ENCODE assay signal across 8 cellular contexts in genomic region chr17:17591408-17592265, GRCh38. TPM values are rescaled to one million over a fixed set of nuclear protein-coding genes. Genes with fewer than 3 reads are reported as not detected.
A peak's percentile ranks its signal among the peaks of the same experiment; 100 is the strongest.
DNase-seq lines count a peak whose midpoint lies in the region; ATAC-seq and TF ChIP-seq lines count a peak whose summit lies in the region.

PEMT (minus strand) TSS chr17:17591708; CDS start chr17:17591626, 82 bp downstream.

- H3K4me1 ChIP-seq in prostate gland (replicated peaks) = no peaks in the 10 kb centered on the region
- H3K4me1 ChIP-seq in urinary bladder (ENCODE audit: insufficient read depth) = no peaks in the 10 kb centered on the region

- H3K36me3 ChIP-seq in prostate gland (no peaks in the 10 kb centered on the region), urinary bladder (ENCODE audit: insufficient read depth) (no peaks in the 10 kb centered on the region)

- peaks cover 2% of the 10 kb centered on the region for H3K36me3 Mint-ChIP-seq in T-helper 17 cell (ENCODE audit: low read depth)

- under 1% methylated on average over 68 of the region's 76 CpGs for WGBS in prostate gland
- WGBS in urinary bladder = under 1% methylated on average over 76 of the region's 76 CpGs

- H3K27me3 ChIP-seq in prostate gland (replicated peaks; ENCODE audit: insufficient read depth) = no peaks in the 10 kb centered on the region

- intact Hi-C loops in left ventricle myocardium superior (cut with micrococcal nuclease) (no loop called here), prostate gland (cut with DNase I) (no loop called here)

- no peaks in the 10 kb centered on the region for H3K9me3 ChIP-seq in T-helper 17 cell (ENCODE audit: control insufficient read depth, low read length, poor library complexity, severe bottlenecking)
- H3K9me3 ChIP-seq in prostate gland = no peaks in the 10 kb centered on the region

- ATAC-seq in HG02885 (IDR thresholded peaks at IDR 0.05; ENCODE audit: poor library complexity, unreplicated experiment) (peak; percentile 95), T-helper 17 cell (peak; percentile 93), left ventricle myocardium superior (peak; percentile 98)

- H3K27ac Mint-ChIP-seq in T-helper 17 cell = peak within 1 kb of the TSS; percentile 95

- DNase-seq in NCI-H1694 treated with DMSO at 0.1 percent for 48 hours (lab: John Stamatoyannopoulos, UW) = peak; percentile 98
- peak; percentile 83 to 88 (median 85) for DNase-seq in T-helper 17 cell
- DNase-seq in amygdala (lab: John Stamatoyannopoulos, UW) = peak; percentile 79 to 99 (median 96)
- peak; percentile 97 for DNase-seq in left ventricle myocardium superior
- DNase-seq in prostate gland (ENCODE audit: low spot score) = peak; percentile 98

- peaks cover 18% of the 10 kb centered on the region for H3K4me1 Mint-ChIP-seq in T-helper 17 cell

- H3K4me3 Mint-ChIP-seq in T-helper 17 cell = peak within 1 kb of the TSS; percentile 97

- TF ChIP-seq CTCF in prostate gland (IDR thresholded peaks at IDR 0.05) = peak in 2 of 4 experiments; percentile 27 to 31

- TF ChIP-seq POLR2A in GM15510 (IDR thresholded peaks at IDR 0.05; ENCODE audit: borderline replicate concordance, extremely low read depth, insufficient read length) (peak; percentile 84), prostate gland (IDR thresholded peaks at IDR 0.05) (peak; percentile 43)

- H3K27ac ChIP-seq in prostate gland = peak within 1 kb of the TSS; percentile 82 to 85
- H3K27ac ChIP-seq in urinary bladder (ENCODE audit: low read depth) = peak within 1 kb of the TSS; percentile 95

- no peaks in the 10 kb centered on the region for H3K27me3 Mint-ChIP-seq in T-helper 17 cell

- H3K4me3 ChIP-seq in prostate gland = peak within 1 kb of the TSS; percentile 80 to 82
- peak within 1 kb of the TSS; percentile 79 for H3K4me3 ChIP-seq in urinary bladder (ENCODE audit: low read depth, low read length)

RNA-seq across cellular contexts. Expression of gene PEMT, which starts in this region (rescaled TPM):
- 10 to 100 TPM; 13.8 to 14.8 TPM for total RNA-seq in T-helper 17 cell
- 17.9 TPM for total RNA-seq in left ventricle myocardium superior
- 100 to 1,000 TPM in 1 of 2 donors, 10 to 100 TPM in 1; 67.0 to 145 TPM for total RNA-seq in prostate gland
- total RNA-seq in urinary bladder = 10.9 TPM
- 36.2 TPM for polyA plus RNA-seq in urinary bladder

Comparison
In these comparisons a context has a peak if more than half of its experiments do, and no peak if none do; other contexts are left out.
1. Peak in every context shown above with its lines: DNase-seq, ATAC-seq, H3K4me3 ChIP-seq and H3K27ac ChIP-seq.